ENCODE assay signal across 12 cellular contexts in the genomic region with DNA sequence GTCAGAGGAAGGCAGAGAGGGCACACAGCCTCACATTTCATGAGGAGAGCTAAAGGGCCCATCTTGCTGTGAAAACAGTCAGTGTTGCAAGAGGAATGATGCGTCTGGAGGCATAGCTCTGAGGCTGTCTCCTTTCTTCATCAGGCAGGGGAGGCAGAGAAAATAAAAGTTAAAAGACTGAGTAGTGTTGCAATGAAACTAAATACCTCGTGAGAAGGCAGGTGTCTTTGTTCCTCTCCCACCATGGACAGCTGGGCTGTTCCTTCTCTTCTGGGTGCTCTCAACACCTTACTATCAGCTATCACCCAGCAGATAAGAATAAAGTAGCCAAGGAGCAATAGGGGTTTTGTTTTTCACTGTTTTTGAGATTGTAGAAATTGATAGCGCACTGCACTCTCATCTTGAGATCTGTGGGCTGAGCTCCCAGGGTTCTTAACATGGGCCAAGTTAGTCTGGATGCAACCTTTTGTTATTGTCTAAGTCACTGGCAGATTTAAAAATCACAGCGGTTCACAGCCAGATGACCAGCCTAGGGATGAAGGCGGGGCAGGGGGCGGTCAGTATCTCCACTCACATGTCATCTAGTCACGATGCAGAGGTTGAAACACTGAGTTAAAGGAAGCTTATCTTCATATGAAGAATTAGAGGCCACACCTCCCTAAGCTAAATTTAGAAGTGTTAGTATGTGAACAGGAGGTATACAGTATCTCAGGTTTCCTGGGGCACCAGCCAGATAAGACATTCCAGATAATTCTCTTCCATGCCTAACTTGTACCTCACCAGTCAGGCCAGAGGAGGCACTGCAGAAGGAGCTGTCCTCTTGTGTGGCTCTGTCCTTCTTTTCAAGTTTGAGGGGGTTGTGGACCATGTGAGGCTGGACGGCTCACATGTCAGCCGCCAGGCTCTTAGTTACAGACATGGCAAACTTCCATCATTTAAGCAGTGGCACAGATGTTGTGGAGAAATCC. TPM values are rescaled to one million over a fixed set of nuclear protein-coding genes. Genes with fewer than 3 reads are reported as not detected.
DNase-seq lines count a peak whose midpoint lies in the region; ATAC-seq and TF ChIP-seq lines count a peak whose summit lies in the region.
"Had no signal": no experiment of that assay in that cellular context is flagged by ENCODE, and none has a peak within 500 bp of the region (broad histone marks: within the 10 kb centered on the region; RNA-seq: fewer than 3 reads in every experiment).

No MANE protein-coding gene starts in this region.

- no peak overlapping the region for H2AFZ ChIP-seq in H9 (ENCODE audit: low read length)

- H3K56ac ChIP-seq in H9 (ENCODE audit: insufficient read length, low read depth, low read length) = no peak overlapping the region

- H3K9me3 ChIP-seq in H9 (ENCODE audit: control insufficient read depth, low read depth, low read length) = no peaks in the 10 kb centered on the region
- H3K9me3 ChIP-seq in CD8-positive, alpha-beta T cell (ENCODE audit: low read length) = no peaks in the 10 kb centered on the region

- intact Hi-C loops in CD8-positive, alpha-beta T cell (cut with DNase I, micrococcal nuclease) = no loop called here

- no peaks in the 10 kb centered on the region for H3K23me2 ChIP-seq in H9 (ENCODE audit: insufficient read length, low read depth, low read length, poor library complexity, severe bottlenecking)

- no peak overlapping the region for H2AK5ac ChIP-seq in H9 (ENCODE audit: insufficient read length, low read length)

- no peak overlapping the region for H2BK15ac ChIP-seq in H9 (ENCODE audit: low read depth, low read length)

- H3K27me3 ChIP-seq in H9 (ENCODE audit: insufficient read depth, low read length) = no peaks in the 10 kb centered on the region
- no peaks in the 10 kb centered on the region for H3K27me3 ChIP-seq in CD8-positive, alpha-beta T cell (ENCODE audit: insufficient read depth, low read length)

- H3K4ac ChIP-seq in H9 (ENCODE audit: low read depth, low read length) = no peak overlapping the region

- peak; percentile 98 for ATAC-seq in WTC11
- ATAC-seq in stimulated activated effector memory CD8-positive, alpha-beta T cell treated with anti-CD3 and anti-CD28 coated beads, Interleukin-12 subunit alpha, Interleukin-12 subunit beta, amount 100 ng/mL, for 72 hours = peak; percentile 29
- no peak for ATAC-seq in CD8-positive, alpha-beta T cell
- ATAC-seq: activated T-cell treated with anti-CD3 and anti-CD28 coated beads, Interleukin-2, amount 50 U/mL, for 4 hours had no signal

- POLR2A ChIA-PET in WTC11 (lab: Charles Lee) = interaction anchor here (0.6 kb wide), 1 partner anchor 188 kb away, joined by 4 read pairs; no protein-coding TSS in a partner anchor
- POLR2A ChIA-PET in CD8-positive, alpha-beta T cell (lab: Charles Lee) = no interaction called here

- no peaks in the 10 kb centered on the region for H3K4me1 ChIP-seq in H9 (ENCODE audit: insufficient read depth, low read length)
- no peaks in the 10 kb centered on the region for H3K4me1 ChIP-seq in CD8-positive, alpha-beta T cell (ENCODE audit: insufficient read depth, low read length)

- H2BK5ac ChIP-seq in H9 (ENCODE audit: insufficient read length, low read length) = no peak overlapping the region

- H3K79me2 ChIP-seq in H9 (ENCODE audit: insufficient read depth, low read length) = no peaks in the 10 kb centered on the region

- H3K36me3 Mint-ChIP-seq in H9 (ENCODE audit: insufficient read depth in 1 of 3, low read depth in 3 of 3) (no peaks in the 10 kb centered on the region), WTC11 (no peaks in the 10 kb centered on the region)
- no peaks in the 10 kb centered on the region for H3K36me3 Mint-ChIP-seq in stimulated activated effector memory CD8-positive, alpha-beta T cell treated with anti-CD3 and anti-CD28 coated beads, Interleukin-12 subunit alpha, Interleukin-12 subunit beta, amount 100 ng/mL, for 72 hours
- no peaks in the 10 kb centered on the region for H3K36me3 Mint-ChIP-seq in CD8-positive, alpha-beta T cell

- H4K8ac ChIP-seq in H9 (replicated peaks; ENCODE audit: insufficient read length, low read depth, low read length) = no peak overlapping the region

- no peak overlapping the region for H3K14ac ChIP-seq in H9 (ENCODE audit: insufficient read depth, low read length)

- no peak overlapping the region for H4K91ac ChIP-seq in H9 (ENCODE audit: insufficient read length, low read depth, low read length)

- no peak overlapping the region for H2BK20ac ChIP-seq in H9 (ENCODE audit: low read depth, low read length, poor library complexity, severe bottlenecking)

- H2BK12ac ChIP-seq in H9 (ENCODE audit: insufficient read length, low read depth, low read length) = no peak overlapping the region

- H3K9me3 Mint-ChIP-seq in H9 (no peaks in the 10 kb centered on the region; a peak in 1 of 5 replicates), WTC11 (no peaks in the 10 kb centered on the region)
- peaks cover 9% of the 10 kb centered on the region for H3K9me3 Mint-ChIP-seq in stimulated activated effector memory CD8-positive, alpha-beta T cell treated with anti-CD3 and anti-CD28 coated beads, Interleukin-12 subunit alpha, Interleukin-12 subunit beta, amount 100 ng/mL, for 72 hours
- H3K9me3 Mint-ChIP-seq in CD8-positive, alpha-beta T cell = no peaks in the 10 kb centered on the region
- H3K9me3 Mint-ChIP-seq: activated T-cell treated with anti-CD3 and anti-CD28 coated beads, Interleukin-2, amount 50 U/mL, for 4 hours had no signal

- no peaks in the 10 kb centered on the region for H3K79me1 ChIP-seq in H9 (ENCODE audit: insufficient read depth, low read depth, low read length, poor library complexity, severe bottlenecking)

- H4K5ac ChIP-seq in H9 (ENCODE audit: insufficient read length, low read depth, low read length) = no peak overlapping the region

- H3K9ac ChIP-seq in H9 (ENCODE audit: extremely low read depth, insufficient read length, low read length) = no peak overlapping the region

- DNase-seq in H9 (peak; percentile 43), WTC11 (ENCODE audit: low spot score) (peak; percentile 35), iPS DF 19.7 (ENCODE audit: low read depth, low spot score) (peak; percentile 20), D341Med (ENCODE audit: low spot score) (no peak), NCI-H226 (no peak)
- no peak for DNase-seq in stimulated activated effector memory CD8-positive, alpha-beta T cell treated with anti-CD3 and anti-CD28 coated beads, Interleukin-12 subunit alpha, Interleukin-12 subunit beta, amount 100 ng/mL, for 72 hours (ENCODE audit: low spot score in 2 of 2)
- no peak for DNase-seq in NK-92 treated with Interleukin-12 subunit alpha and Interleukin-12 subunit beta, amount 100 ng/mL, for 24 hours (lab: John Stamatoyannopoulos, UW)
- DNase-seq in CD8-positive, alpha-beta T cell = no peak
- DNase-seq: activated T-cell treated with anti-CD3 and anti-CD28 coated beads, Interleukin-2, amount 50 U/mL, for 4 hours; mesenchymal stem cell; NCI-H1417 treated with DMSO at 0.1 percent for 48 hours had no signal

- no peak overlapping the region for H3K23ac ChIP-seq in H9 (ENCODE audit: insufficient read length, low read depth, low read length)

- H3K4me3 Mint-ChIP-seq in H9 = no peak overlapping the region
- no peak overlapping the region for H3K4me3 Mint-ChIP-seq in WTC11
- H3K4me3 Mint-ChIP-seq in stimulated activated effector memory CD8-positive, alpha-beta T cell treated with anti-CD3 and anti-CD28 coated beads, Interleukin-12 subunit alpha, Interleukin-12 subunit beta, amount 100 ng/mL, for 72 hours = no peak overlapping the region
- no peak overlapping the region for H3K4me3 Mint-ChIP-seq in CD8-positive, alpha-beta T cell
- H3K4me3 Mint-ChIP-seq: activated T-cell treated with anti-CD3 and anti-CD28 coated beads, Interleukin-2, amount 50 U/mL, for 4 hours had no signal

- no peak overlapping the region for H3T11ph ChIP-seq in H9 (ENCODE audit: low read length)

- no peaks in the 10 kb centered on the region for H3K36me3 ChIP-seq in CD8-positive, alpha-beta T cell (ENCODE audit: insufficient read depth, low read length)

- H3K27me3 Mint-ChIP-seq in H9 (ENCODE audit: low read depth) (no peaks in the 10 kb centered on the region), WTC11 (ENCODE audit: low read depth) (no peaks in the 10 kb centered on the region)
- no peaks in the 10 kb centered on the region for H3K27me3 Mint-ChIP-seq in CD8-positive, alpha-beta T cell (ENCODE audit: low read depth)

- no peaks in the 10 kb centered on the region for H4K20me1 ChIP-seq in H9 (ENCODE audit: control insufficient read depth, insufficient read depth, insufficient read length)

- no peak overlapping the region for H3K27ac ChIP-seq in H9 (ENCODE audit: insufficient read length, low read depth, low read length)
- H3K27ac ChIP-seq in CD8-positive, alpha-beta T cell (ENCODE audit: low read depth, low read length) = no peak overlapping the region
- H3K27ac ChIP-seq: skin epidermis had no signal

- H3K4me3 ChIP-seq in CD8-positive, alpha-beta T cell (ENCODE audit: low read depth, low read length) = no peak overlapping the region
- H3K4me3 ChIP-seq: skin epidermis had no signal

- no CpG with 5 or more reads among the region's 9 CpGs for WGBS in H9 (ENCODE audit: extremely low coverage, insufficient read length, low lambda C conversion rate)

- H3K4me1 Mint-ChIP-seq in H9 (no peaks in the 10 kb centered on the region), WTC11 (no peaks in the 10 kb centered on the region)
- H3K4me1 Mint-ChIP-seq in stimulated activated effector memory CD8-positive, alpha-beta T cell treated with anti-CD3 and anti-CD28 coated beads, Interleukin-12 subunit alpha, Interleukin-12 subunit beta, amount 100 ng/mL, for 72 hours = no peaks in the 10 kb centered on the region
- no peaks in the 10 kb centered on the region for H3K4me1 Mint-ChIP-seq in CD8-positive, alpha-beta T cell (ENCODE audit: low read depth)

- CTCF ChIA-PET in WTC11 (lab: Charles Lee) = interaction anchor here (0.6 to 1.3 kb wide), 8 partner anchors 9 to 319 kb away, joined by 3 to 6 read pairs (median 3); a partner anchor contains a TSS
- CTCF ChIA-PET in CD8-positive, alpha-beta T cell (lab: Charles Lee) = no interaction called here

- no peak overlapping the region for H2BK120ac ChIP-seq in H9 (ENCODE audit: low read depth, low read length, poor library complexity, severe bottlenecking)

- no peak overlapping the region for H3K18ac ChIP-seq in H9 (ENCODE audit: insufficient read length, low read depth, low read length)

- no peak overlapping the region for H3K4me2 ChIP-seq in H9 (ENCODE audit: insufficient read depth, insufficient read length, low read length)

- H3K27ac Mint-ChIP-seq in H9 (no peak overlapping the region), WTC11 (no peak overlapping the region)
- no peak overlapping the region for H3K27ac Mint-ChIP-seq in stimulated activated effector memory CD8-positive, alpha-beta T cell treated with anti-CD3 and anti-CD28 coated beads, Interleukin-12 subunit alpha, Interleukin-12 subunit beta, amount 100 ng/mL, for 72 hours
- H3K27ac Mint-ChIP-seq in CD8-positive, alpha-beta T cell = no peak overlapping the region

- peak; percentile 56 for TF ChIP-seq CTCF in H9 (conservative IDR thresholded peaks at IDR 0.05)
- no peak for TF ChIP-seq CTCF in WTC11 (IDR thresholded peaks at IDR 0.05)
- no peak for TF ChIP-seq CTCF in CD8-positive, alpha-beta T cell (IDR thresholded peaks at IDR 0.05)

TF ChIP-seq in WTC11, 78 proteins besides CTCF, POLR2A, EP300 and RAD21:
- TF ChIP-seq ZNF138 (CRISPR knock-in tag; conservative IDR thresholded peaks at IDR 0.05) (no peak), RORB (CRISPR knock-in tag; IDR thresholded peaks at IDR 0.05) (no peak)

RNA-seq across cellular contexts. Expression of a gene that starts 36.9 kb away (rescaled TPM):
- total RNA-seq in H9 (2021) = 1.4 and 2.0 TPM in 2 replicates
- 3.5 to 6.3 TPM (median 4.1 TPM) in 3 replicates for total RNA-seq in WTC11 (2021)
- total RNA-seq in CD8-positive, alpha-beta T cell = not detected

Comparison
In these comparisons a context has a peak if more than half of its experiments do, and no peak if none do; other contexts are left out.
1. DNase-seq: peak in H9 (single experiment), WTC11 (single experiment) and iPS DF 19.7 (single experiment); none in stimulated activated effector memory CD8-positive, alpha-beta T cell treated with anti-CD3 and anti-CD28 coated beads, Interleukin-12 subunit alpha, Interleukin-12 subunit beta, amount 100 ng/mL, for 72 hours (0 of 2), NK-92 treated with Interleukin-12 subunit alpha and Interleukin-12 subunit beta, amount 100 ng/mL, for 24 hours (single experiment), D341Med (single experiment), CD8-positive, alpha-beta T cell (0 of 7) and NCI-H226 (single experiment).